ENCODE assay signal across 21 cellular contexts in genomic region chr3:132315851-132316250, GRCh38. TPM values are rescaled to one million over a fixed set of nuclear protein-coding genes. Genes with fewer than 3 reads are reported as not detected.
"Had no signal": no experiment of that assay in that cellular context is flagged by ENCODE, and none has a peak within 500 bp of the region (broad histone marks: within the 10 kb centered on the region; RNA-seq: fewer than 3 reads in every experiment).

No MANE protein-coding gene starts in this region.

- H2AFZ ChIP-seq: hepatocyte had no signal

- H3K9me3 ChIP-seq: left ventricle myocardium inferior had no signal

- H3K4me2 ChIP-seq: hepatocyte had no signal

- H3K36me3 ChIP-seq: left ventricle myocardium inferior had no signal

- H3K4me3 ChIP-seq: hepatocyte, left ventricle myocardium inferior had no signal

- H3K27me3 ChIP-seq: hepatocyte had no signal

- ATAC-seq: activated CD8-positive, alpha-beta T cell treated with anti-CD3 and anti-CD28 coated beads, Interleukin-2, amount 10 ng/mL, durations not matched to agents 7 days and 5 days; activated naive CD4-positive, alpha-beta T cell treated with anti-CD3 and anti-CD28 coated beads, Interleukin-2, amount 50 U/mL, for 72 hours; effector memory CD8-positive, alpha-beta T cell; natural killer cell treated with Interleukin-12 subunit alpha and Interleukin-12 subunit beta and Interleukin-15 and Interleukin-18, amount 100 ng/mL, for 72 hours; right cardiac atrium; T-helper 17 cell; WTC11 had no signal

- DNase-seq: activated CD4-positive, alpha-beta T cell treated with anti-CD3 and anti-CD28 coated beads, Interleukin-2, amount 10 ng/mL, durations not matched to agents 24 days and 14 days; activated CD8-positive, alpha-beta memory T cell treated with anti-CD3 and anti-CD28 coated beads, Interleukin-2, amount 50 U/mL, for 4 hours; activated CD8-positive, alpha-beta T cell treated with anti-CD3 and anti-CD28 coated beads, Interleukin-2, amount 10 ng/mL, durations not matched to agents 7 days and 5 days; activated gamma-delta T cell; activated T-cell treated with anti-CD3 and anti-CD28 coated beads, Interleukin-2, amount 50 U/mL, for 48 hours; dermis blood vessel endothelial cell; effector memory CD8-positive, alpha-beta T cell; left ventricle myocardium inferior; occipital lobe; right cardiac atrium; small intestine; stimulated activated CD4-positive, alpha-beta T cell treated with anti-CD3 and anti-CD28 coated beads, Interleukin-4, amount 100 ng/mL, for 4 hours; stimulated activated CD8-positive, alpha-beta memory T cell treated with anti-CD3 and anti-CD28 coated beads, Interleukin-4, amount 100 ng/mL, for 48 hours; stimulated activated naive CD4-positive, alpha-beta T cell treated with Interleukin-2 at 50 U/mL for 16 hours; T-helper 17 cell; trophoblast cell had no signal

- H3K27ac ChIP-seq: left ventricle myocardium inferior had no signal

- H3K79me2 ChIP-seq: hepatocyte had no signal

RNA-seq across cellular contexts. Expression of gene ACP3, which starts 1.4 kb away (rescaled TPM):
- total RNA-seq: activated CD4-positive, alpha-beta T cell treated with anti-CD3 and anti-CD28 coated beads, Interleukin-2, amount 10 ng/mL, durations not matched to agents 24 days and 14 days; activated CD8-positive, alpha-beta T cell treated with anti-CD3 and anti-CD28 coated beads, Interleukin-2, amount 10 ng/mL, durations not matched to agents 7 days and 5 days; activated naive CD4-positive, alpha-beta T cell treated with anti-CD3 and anti-CD28 coated beads, Interleukin-2, amount 50 U/mL, for 72 hours; dermis blood vessel endothelial cell; glomerular endothelial cell; natural killer cell treated with Interleukin-12 subunit alpha and Interleukin-12 subunit beta and Interleukin-15 and Interleukin-18, amount 100 ng/mL, for 72 hours had no signal
